Comparison of ENCODE assay signal across 14 cellular contexts in genomic region chr7:118794419-118794818, GRCh38.
DNase-seq lines count a peak whose midpoint lies in the region; TF ChIP-seq lines count a peak whose summit lies in the region.
"Had no signal": no experiment of that assay in that cellular context is flagged by ENCODE, and none has a peak within 500 bp of the region (broad histone marks: within the 10 kb centered on the region; RNA-seq: fewer than 3 reads in every experiment).

No MANE protein-coding gene starts in this region.

- no peaks in the 10 kb centered on the region for H3K9me3 ChIP-seq in adipocyte (ENCODE audit: control insufficient read depth, low read length)
- H3K9me3 ChIP-seq: A549 had no signal

- peaks cover 38% of the 10 kb centered on the region for H3K4me1 ChIP-seq in adipocyte (ENCODE audit: control insufficient read depth, insufficient read depth, low read length)
- H3K4me1 ChIP-seq: A549 had no signal

- no peaks in the 10 kb centered on the region for H3K27me3 ChIP-seq in adipocyte (replicated peaks; ENCODE audit: control insufficient read depth, insufficient read depth, low read length)

- no peaks in the 10 kb centered on the region for H3K27me3 Mint-ChIP-seq in osteocyte (ENCODE audit: unreplicated experiment)
- H3K27me3 Mint-ChIP-seq: CD4-positive, alpha-beta T cell had no signal

- DNase-seq in adipocyte (ENCODE audit: low read depth) (no peak), iris pigment epithelial cell (ENCODE audit: low read depth) (peak; percentile 5), osteocyte (ENCODE audit: extremely low spot score, unreplicated experiment) (no peak), cerebellar cortex (ENCODE audit: low spot score) (no peak), RPMI8226 (no peak), NCI-H748 (lab: John Stamatoyannopoulos, UW; ENCODE audit: unreplicated experiment) (no peak), COLO829 (ENCODE audit: low spot score) (no peak)
- DNase-seq: CD4-positive, alpha-beta T cell; DMS153; DMS79; GDM1; HFFc6 had no signal

- H3K36me3 ChIP-seq in adipocyte (ENCODE audit: control insufficient read depth, insufficient read depth, low read length, severe bottlenecking) = no peaks in the 10 kb centered on the region

- H3K4me3 ChIP-seq in adipocyte (ENCODE audit: low read length) = no peak overlapping the region
- H3K4me3 ChIP-seq: A549, GM23338 had no signal

- H3K9me3 Mint-ChIP-seq in osteocyte (ENCODE audit: unreplicated experiment) = no peaks in the 10 kb centered on the region
- H3K9me3 Mint-ChIP-seq: CD4-positive, alpha-beta T cell; GM23338 had no signal

- no peak for TF ChIP-seq CTCF in osteocyte (IDR thresholded peaks at IDR 0.05)

- H3K9ac ChIP-seq in adipocyte (ENCODE audit: low read length) = peak overlapping the region; percentile 69

- H3K27ac Mint-ChIP-seq in osteocyte (ENCODE audit: unreplicated experiment) = peak overlapping the region; percentile 58
- H3K27ac Mint-ChIP-seq: CD4-positive, alpha-beta T cell; GM23338; HFFc6 had no signal

- peaks cover 18% of the 10 kb centered on the region for H3K4me1 Mint-ChIP-seq in osteocyte (ENCODE audit: unreplicated experiment)

- no peak overlapping the region for H3K4me3 Mint-ChIP-seq in osteocyte (ENCODE audit: unreplicated experiment)
- H3K4me3 Mint-ChIP-seq: CD4-positive, alpha-beta T cell; GM23338; HFFc6 had no signal

- no peaks in the 10 kb centered on the region for H3K36me3 Mint-ChIP-seq in osteocyte (ENCODE audit: unreplicated experiment)
